Comparison of ENCODE assay signal across 1 cellular context in genomic region chr2:241190291-241190981, GRCh38.
TF ChIP-seq lines count a peak whose summit lies in the region.

No MANE protein-coding gene starts in this region.

TF ChIP-seq in K562, 482 proteins besides CTCF, POLR2A, EP300 and RAD21:
- TF ChIP-seq SNIP1 (IDR thresholded peaks at IDR 0.05; ENCODE audit: low read depth): no peak
- TF ChIP-seq RNF2 (IDR thresholded peaks at IDR 0.05): no peak
- TF ChIP-seq TBP (optimal IDR thresholded peaks at IDR 0.05; ENCODE audit: low read depth, low read length): no peak
TF ChIP-seq in K562: peak in this region for 0.
